ENCODE assay signal across 2 cellular contexts in genomic region chr5:132662004-132662401, GRCh38.
TF ChIP-seq lines count a peak whose summit lies in the region.

No MANE protein-coding gene starts in this region.

TF ChIP-seq in HEK293, 187 proteins besides CTCF, POLR2A, EP300 and RAD21:
- TF ChIP-seq SP7 (tag by site-specific recombination; IDR thresholded peaks at IDR 0.05) (no peak), ZNF341 (tag by site-specific recombination; IDR thresholded peaks at IDR 0.05; ENCODE audit: low read depth) (0 out of 2 replicates have a peak, but pooled peaks have one; percentile 22), ZNF704 (tag by site-specific recombination; IDR thresholded peaks at IDR 0.05) (no peak), ZNF571 (tag by site-specific recombination; IDR thresholded peaks at IDR 0.05) (no peak), ZNF707 (tag by site-specific recombination; IDR thresholded peaks at IDR 0.05) (no peak), ZNF529 (tag by site-specific recombination; IDR thresholded peaks at IDR 0.05; ENCODE audit: insufficient replicate concordance) (no peak), GLI4 (tag by site-specific recombination; IDR thresholded peaks at IDR 0.05) (no peak)

TF ChIP-seq in GM12878, 131 proteins besides CTCF, POLR2A, EP300 and RAD21:
- TF ChIP-seq PRDM15 (CRISPR knock-in tag; IDR thresholded peaks at IDR 0.05) (no peak), ZZZ3 (IDR thresholded peaks at IDR 0.05; ENCODE audit: control insufficient read depth, insufficient read length, low read depth) (no peak), RFX5 (IDR thresholded peaks at IDR 0.05; ENCODE audit: low read depth, low read length) (no peak), CBFB (IDR thresholded peaks at IDR 0.05; ENCODE audit: low read depth) (no peak), ZNF622 (IDR thresholded peaks at IDR 0.05) (no peak), KLF5 (IDR thresholded peaks at IDR 0.05; ENCODE audit: partially characterized antibody) (no peak), ZSCAN29 (IDR thresholded peaks at IDR 0.05) (no peak), GATAD2B (conservative IDR thresholded peaks at IDR 0.05; ENCODE audit: low read depth) (no peak), ATF7 (IDR thresholded peaks at IDR 0.05; ENCODE audit: low read depth) (no peak), HDGF (IDR thresholded peaks at IDR 0.05) (0 out of 2 replicates have a peak, but pooled peaks have one; percentile 65), BACH1 (IDR thresholded peaks at IDR 0.05; ENCODE audit: borderline replicate concordance) (no peak), TARDBP (IDR thresholded peaks at IDR 0.05; ENCODE audit: borderline replicate concordance) (no peak), SREBF1 (IDR thresholded peaks at IDR 0.05; ENCODE audit: low read length) (no peak), MLLT1 (IDR thresholded peaks at IDR 0.05) (peak; percentile 19), RELA (IDR thresholded peaks at IDR 0.05; ENCODE audit: borderline replicate concordance, partially characterized antibody) (no peak), NFYA (IDR thresholded peaks at IDR 0.05; ENCODE audit: borderline replicate concordance, low read depth, low read length) (no peak), RELB (IDR thresholded peaks at IDR 0.05; ENCODE audit: low read depth) (no peak), PKNOX1 (IDR thresholded peaks at IDR 0.05) (peak; percentile 47), YBX1 (IDR thresholded peaks at IDR 0.05) (0 out of 2 replicates have a peak, but pooled peaks have one; percentile 8), ZNF217 (IDR thresholded peaks at IDR 0.05) (no peak), HCFC1 (IDR thresholded peaks at IDR 0.05; ENCODE audit: low read length) (no peak), CUX1 (IDR thresholded peaks at IDR 0.05; ENCODE audit: insufficient replicate concordance, low read depth, low read length) (peak; percentile 47), SPI1 (IDR thresholded peaks at IDR 0.05; ENCODE audit: borderline replicate concordance, insufficient read depth, low read depth, low read length) (no peak), ZBTB33 (IDR thresholded peaks at IDR 0.05) (0 out of 2 replicates have a peak, but pooled peaks have one; percentile 58), CHD4 (IDR thresholded peaks at IDR 0.05) (no peak), RUNX3 (IDR thresholded peaks at IDR 0.05; ENCODE audit: low read length) (no peak), BCL3 (IDR thresholded peaks at IDR 0.05; ENCODE audit: borderline replicate concordance, insufficient read depth, low read depth, low read length, poor library complexity, severe bottlenecking) (no peak), ZNF592 (IDR thresholded peaks at IDR 0.05) (peak; percentile 66; the same call in 1 of the 2 replicates), IKZF1 (conservative IDR thresholded peaks at IDR 0.05) (no peak), MEF2B (IDR thresholded peaks at IDR 0.05; ENCODE audit: partially characterized antibody, poor library complexity, severe bottlenecking) (peak; percentile 92), ZNF207 (IDR thresholded peaks at IDR 0.05; ENCODE audit: borderline replicate concordance) (no peak), KDM1A (IDR thresholded peaks at IDR 0.05; ENCODE audit: borderline replicate concordance) (no peak)
TF ChIP-seq in GM12878: peak in this region for 8.
